ENCODE assay signal across 18 cellular contexts in the genomic region with DNA sequence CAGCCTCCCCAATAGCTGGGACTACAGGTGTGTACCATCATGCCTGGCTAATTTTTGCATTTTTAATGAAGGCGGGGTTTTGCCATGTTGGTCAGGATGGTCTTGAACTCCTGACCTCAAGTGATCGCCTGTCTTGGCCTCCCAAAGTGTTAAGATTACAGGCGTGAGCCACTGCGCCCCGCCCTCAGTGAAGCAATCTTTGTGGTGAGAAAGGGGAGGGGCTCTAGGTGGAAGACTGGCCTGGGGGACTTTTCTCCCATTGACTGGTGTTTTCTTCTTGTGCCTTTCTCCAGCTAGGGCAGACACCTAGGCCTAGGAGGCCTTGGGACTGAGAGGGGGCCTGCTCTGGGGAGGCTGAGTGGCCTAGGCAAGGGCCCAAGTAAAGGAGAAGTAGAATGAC.
DNase-seq lines count a peak whose midpoint lies in the region; ATAC-seq and TF ChIP-seq lines count a peak whose summit lies in the region.
"Had no signal": no experiment of that assay in that cellular context is flagged by ENCODE, and none has a peak within 500 bp of the region (broad histone marks: within the 10 kb centered on the region; RNA-seq: fewer than 3 reads in every experiment).

No MANE protein-coding gene starts in this region.

- no peak for TF ChIP-seq POLR2A in erythroblast (IDR thresholded peaks at IDR 0.05; ENCODE audit: low read length)

- H3F3A ChIP-seq in PC-3 (ENCODE audit: low read length, unreplicated experiment) = no peaks in the 10 kb centered on the region

- H3K4me3 ChIP-seq in PC-3 (ENCODE audit: low read length) = no peak overlapping the region
- H3K4me3 ChIP-seq in BE2C (ENCODE audit: low read depth, low read length) = no peak overlapping the region
- H3K4me3 ChIP-seq: A549, gastroesophageal sphincter, Peyer's patch had no signal

- no peak for TF ChIP-seq CTCF in PC-3 (conservative IDR thresholded peaks at IDR 0.05; ENCODE audit: low read depth, low read length)
- no peak for TF ChIP-seq CTCF in WTC11 (IDR thresholded peaks at IDR 0.05)
- no peak for TF ChIP-seq CTCF in BE2C (IDR thresholded peaks at IDR 0.05; ENCODE audit: low read depth, low read length)

- H3K36me3 ChIP-seq in PC-3 (ENCODE audit: low read depth, low read length) = no peaks in the 10 kb centered on the region
- H3K36me3 ChIP-seq in BE2C = no peaks in the 10 kb centered on the region

- H3K9me3 Mint-ChIP-seq in activated naive CD8-positive, alpha-beta T cell treated with anti-CD3 and anti-CD28 coated beads, Interleukin-2, amount 50 U/mL, for 24 hours = no peaks in the 10 kb centered on the region
- H3K9me3 Mint-ChIP-seq in activated naive CD8-positive, alpha-beta T cell treated with anti-CD3 and anti-CD28 coated beads for 36 hours = no peaks in the 10 kb centered on the region
- H3K9me3 Mint-ChIP-seq in WTC11 = no peaks in the 10 kb centered on the region
- H3K9me3 Mint-ChIP-seq: CD4-positive, CD25-positive, alpha-beta regulatory T cell had no signal

- POLR2A ChIA-PET in PC-3 (lab: Charles Lee; ENCODE audit: unreplicated experiment) (no interaction called here), WTC11 (lab: Charles Lee) (no interaction called here)

- no peaks in the 10 kb centered on the region for H3K79me2 ChIP-seq in PC-3 (ENCODE audit: low read length)

- no peak overlapping the region for H3K9ac ChIP-seq in PC-3 (ENCODE audit: low read length)

- H3K27me3 ChIP-seq in PC-3 (ENCODE audit: low read length) (no peaks in the 10 kb centered on the region), BE2C (no peaks in the 10 kb centered on the region)
- H3K27me3 ChIP-seq: gastroesophageal sphincter, Peyer's patch had no signal

- no peaks in the 10 kb centered on the region for H4K20me1 ChIP-seq in PC-3 (ENCODE audit: low read length)

- BruUV-seq in PC-3 (replicated peaks; lab: Mats Ljungman, UMichigan) = no TSS peak

- peak; percentile 36 for ATAC-seq in activated naive CD8-positive, alpha-beta T cell treated with anti-CD3 and anti-CD28 coated beads, Interleukin-2, amount 50 U/mL, for 24 hours
- ATAC-seq in PC-3 (no peak), WTC11 (no peak), GM21576 (IDR thresholded peaks at IDR 0.05; ENCODE audit: unreplicated experiment) (no peak)
- ATAC-seq: A549; gastroesophageal sphincter; stimulated activated naive CD8-positive, alpha-beta T cell treated with anti-CD3 and anti-CD28 coated beads, Interleukin-15, Interleukin-2, amounts not matched to agents 100 U/mL and 50 U/mL, for 24 hours had no signal

- no peak for DNase-seq in activated naive CD8-positive, alpha-beta T cell treated with anti-CD3 and anti-CD28 coated beads, Interleukin-2, amount 50 U/mL, for 24 hours
- no peak for DNase-seq in activated naive CD8-positive, alpha-beta T cell treated with anti-CD3 and anti-CD28 coated beads for 36 hours
- peak; percentile 20 for DNase-seq in PC-3
- DNase-seq in erythroblast (lab: John Stamatoyannopoulos, UW) = peak; percentile 24 to 43
- no peak for DNase-seq in WTC11 (ENCODE audit: low spot score)
- no peak for DNase-seq in BE2C
- DNase-seq in DMS53 (lab: John Stamatoyannopoulos, UW) = no peak
- DNase-seq: activated CD4-positive, CD25-positive, alpha-beta regulatory T cell; activated effector memory CD4-positive, alpha-beta T cell treated with Interleukin-2 at 50 U/mL for 16 hours; anterior cingulate cortex; NCI-H1930; NCI-H524 treated with DMSO at 0.1 percent for 48 hours; Peyer's patch; stimulated activated naive CD8-positive, alpha-beta T cell treated with anti-CD3 and anti-CD28 coated beads, Interleukin-15, Interleukin-2, amounts not matched to agents 100 U/mL and 50 U/mL, for 24 hours had no signal

- H3K4me3 Mint-ChIP-seq in activated naive CD8-positive, alpha-beta T cell treated with anti-CD3 and anti-CD28 coated beads, Interleukin-2, amount 50 U/mL, for 24 hours = no peak overlapping the region
- no peak overlapping the region for H3K4me3 Mint-ChIP-seq in activated naive CD8-positive, alpha-beta T cell treated with anti-CD3 and anti-CD28 coated beads for 36 hours
- H3K4me3 Mint-ChIP-seq in WTC11 = no peak overlapping the region
- H3K4me3 Mint-ChIP-seq: CD4-positive, CD25-positive, alpha-beta regulatory T cell had no signal

- no peak overlapping the region for H2AFZ ChIP-seq in PC-3 (ENCODE audit: low read length)

- H3K27ac ChIP-seq in PC-3 (ENCODE audit: low read length) = no peak overlapping the region
- H3K27ac ChIP-seq: A549, gastroesophageal sphincter, Peyer's patch had no signal

- H3K9me3 ChIP-seq in PC-3 (ENCODE audit: low read length) (no peaks in the 10 kb centered on the region), BE2C (no peaks in the 10 kb centered on the region)
- H3K9me3 ChIP-seq: A549, gastroesophageal sphincter, Peyer's patch had no signal

- no peak overlapping the region for H3K27ac Mint-ChIP-seq in activated naive CD8-positive, alpha-beta T cell treated with anti-CD3 and anti-CD28 coated beads, Interleukin-2, amount 50 U/mL, for 24 hours
- no peak overlapping the region for H3K27ac Mint-ChIP-seq in activated naive CD8-positive, alpha-beta T cell treated with anti-CD3 and anti-CD28 coated beads for 36 hours
- H3K27ac Mint-ChIP-seq in WTC11 = no peak overlapping the region

- H3K4me1 Mint-ChIP-seq in activated naive CD8-positive, alpha-beta T cell treated with anti-CD3 and anti-CD28 coated beads, Interleukin-2, amount 50 U/mL, for 24 hours = peaks cover 2% of the 10 kb centered on the region
- peaks cover 10% of the 10 kb centered on the region for H3K4me1 Mint-ChIP-seq in activated naive CD8-positive, alpha-beta T cell treated with anti-CD3 and anti-CD28 coated beads for 36 hours
- peaks cover 4% of the 10 kb centered on the region; the same call in 1 of the 2 replicates for H3K4me1 Mint-ChIP-seq in WTC11

- CTCF ChIA-PET in PC-3 (lab: Charles Lee) (no interaction called here), WTC11 (lab: Charles Lee) (interaction anchor here (0.7 kb wide), 1 partner anchor 101 kb away, joined by 3 read pairs; no protein-coding TSS in a partner anchor)

- no peaks in the 10 kb centered on the region for H3K27me3 Mint-ChIP-seq in activated naive CD8-positive, alpha-beta T cell treated with anti-CD3 and anti-CD28 coated beads, Interleukin-2, amount 50 U/mL, for 24 hours
- no peaks in the 10 kb centered on the region for H3K27me3 Mint-ChIP-seq in activated naive CD8-positive, alpha-beta T cell treated with anti-CD3 and anti-CD28 coated beads for 36 hours
- H3K27me3 Mint-ChIP-seq in WTC11 (ENCODE audit: low read depth) = no peaks in the 10 kb centered on the region
- H3K27me3 Mint-ChIP-seq: CD4-positive, CD25-positive, alpha-beta regulatory T cell had no signal

- H3K4me2 ChIP-seq in PC-3 (ENCODE audit: low read length) = no peak overlapping the region
- H3K4me2 ChIP-seq: A549 had no signal

- H3K36me3 Mint-ChIP-seq in activated naive CD8-positive, alpha-beta T cell treated with anti-CD3 and anti-CD28 coated beads, Interleukin-2, amount 50 U/mL, for 24 hours (ENCODE audit: low read depth) = no peaks in the 10 kb centered on the region
- H3K36me3 Mint-ChIP-seq in activated naive CD8-positive, alpha-beta T cell treated with anti-CD3 and anti-CD28 coated beads for 36 hours = no peaks in the 10 kb centered on the region
- H3K36me3 Mint-ChIP-seq in WTC11 = peaks cover 2% of the 10 kb centered on the region; the same call in 1 of the 2 replicates

- intact Hi-C loops in PC-3 (cut with micrococcal nuclease) = no loop called here

- H3K9me2 ChIP-seq in PC-3 (replicated peaks; ENCODE audit: low read length) = no peaks in the 10 kb centered on the region

- peaks cover 3% of the 10 kb centered on the region for H3K4me1 ChIP-seq in PC-3 (ENCODE audit: insufficient read depth, low read length)
- H3K4me1 ChIP-seq in BE2C = no peaks in the 10 kb centered on the region
- H3K4me1 ChIP-seq: A549, gastroesophageal sphincter, Peyer's patch had no signal

TF ChIP-seq in WTC11, 78 proteins besides CTCF, POLR2A, EP300 and RAD21:
- TF ChIP-seq ZNF232 (CRISPR knock-in tag; IDR thresholded peaks at IDR 0.05) (no peak), CBFB (CRISPR knock-in tag; IDR thresholded peaks at IDR 0.05; ENCODE audit: low read depth) (no peak), ZNF219 (CRISPR knock-in tag; IDR thresholded peaks at IDR 0.05; ENCODE audit: borderline replicate concordance) (no peak), ZNF423 (CRISPR knock-in tag; IDR thresholded peaks at IDR 0.05) (no peak), ELF4 (CRISPR knock-in tag; IDR thresholded peaks at IDR 0.05; ENCODE audit: low read depth) (no peak), JAZF1 (CRISPR knock-in tag; IDR thresholded peaks at IDR 0.05) (no peak), ETV6 (CRISPR knock-in tag; IDR thresholded peaks at IDR 0.05) (no peak), SP1 (CRISPR knock-in tag; conservative IDR thresholded peaks at IDR 0.05) (no peak), FOXP1 (CRISPR knock-in tag; IDR thresholded peaks at IDR 0.05; ENCODE audit: borderline replicate concordance) (no peak), SOX15 (CRISPR knock-in tag; IDR thresholded peaks at IDR 0.05) (no peak)
- TF ChIP-seq, protein P1, sequence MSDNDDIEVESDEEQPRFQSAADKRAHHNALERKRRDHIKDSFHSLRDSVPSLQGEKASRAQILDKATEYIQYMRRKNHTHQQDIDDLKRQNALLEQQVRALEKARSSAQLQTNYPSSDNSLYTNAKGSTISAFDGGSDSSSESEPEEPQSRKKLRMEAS (CRISPR knock-in tag; IDR thresholded peaks at IDR 0.05) = no peak
- TF ChIP-seq, protein P2, sequence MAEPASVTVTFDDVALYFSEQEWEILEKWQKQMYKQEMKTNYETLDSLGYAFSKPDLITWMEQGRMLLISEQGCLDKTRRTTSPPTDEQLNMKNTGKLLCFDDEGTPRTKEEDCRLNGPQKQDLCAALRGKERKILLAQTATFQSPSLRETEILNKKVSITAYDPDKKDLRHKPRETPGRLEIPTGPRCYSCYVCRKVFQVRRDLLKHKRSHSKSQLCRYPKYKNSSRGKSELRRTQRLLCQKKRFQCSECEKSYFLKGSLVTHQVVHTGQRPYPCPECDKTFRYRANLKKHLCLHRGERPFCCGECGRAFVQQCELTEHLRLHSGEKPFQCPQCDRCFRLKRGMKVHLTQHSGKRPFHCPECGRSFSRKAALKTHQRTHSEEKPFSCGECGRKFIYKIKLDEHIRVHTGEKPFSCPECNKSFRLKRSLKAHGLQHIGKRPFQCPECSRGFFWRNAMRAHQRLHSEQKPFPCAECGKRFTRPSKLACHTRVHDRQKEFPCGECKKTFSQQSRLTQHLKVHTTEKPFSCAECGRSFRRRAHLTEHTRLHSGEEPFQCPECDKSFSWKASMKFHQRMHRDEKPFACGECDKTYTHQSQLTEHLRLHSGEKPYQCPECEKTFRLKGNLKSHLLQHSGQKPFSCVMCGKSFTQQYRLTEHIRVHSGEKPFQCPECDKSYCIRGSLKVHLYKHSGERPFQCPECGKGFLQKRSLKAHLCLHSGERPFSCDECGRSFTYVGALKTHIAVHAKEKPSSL (CRISPR knock-in tag; conservative IDR thresholded peaks at IDR 0.05) = no peak

Comparison
In these comparisons a context has a peak if more than half of its experiments do, and no peak if none do; other contexts are left out.
1. DNase-seq: peak in PC-3 (single experiment) and erythroblast (2 of 2); none in activated naive CD8-positive, alpha-beta T cell treated with anti-CD3 and anti-CD28 coated beads, Interleukin-2, amount 50 U/mL, for 24 hours (single experiment), activated naive CD8-positive, alpha-beta T cell treated with anti-CD3 and anti-CD28 coated beads for 36 hours (single experiment), WTC11 (single experiment), BE2C (single experiment) and DMS53 (single experiment).